In genomic region chr2:207304798-207305197, GRCh38 we compare ENCODE assay signal across 16 cellular contexts.
DNase-seq lines count a peak whose midpoint lies in the region; TF ChIP-seq lines count a peak whose summit lies in the region.
"Had no signal": no experiment of that assay in that cellular context is flagged by ENCODE, and none has a peak within 500 bp of the region (broad histone marks: within the 10 kb centered on the region; RNA-seq: fewer than 3 reads in every experiment).

No MANE protein-coding gene starts in this region.

- H3K4me3 ChIP-seq in Karpas-422 (ENCODE audit: low read length): no peak overlapping the region
- H3K4me3 ChIP-seq: BLaER1 treated with 17β-estradiol and CSF1 and Interleukin-3, amounts not matched to agents 10 nM and 100 nM; GM12878 had no signal

- no peaks in the 10 kb centered on the region for H3K79me2 ChIP-seq in Karpas-422 (ENCODE audit: low read length)

- H3K36me3 ChIP-seq in Karpas-422 (ENCODE audit: insufficient read depth, low read length): no peaks in the 10 kb centered on the region
- H3K36me3 ChIP-seq: BLaER1 treated with 17β-estradiol and CSF1 and Interleukin-3, amounts not matched to agents 10 nM and 100 nM had no signal

- H3K4me2 ChIP-seq in Karpas-422 (ENCODE audit: low read depth, low read length, poor library complexity, severe bottlenecking): no peak overlapping the region
- H3K4me2 ChIP-seq: BLaER1 treated with 17β-estradiol and CSF1 and Interleukin-3, amounts not matched to agents 10 nM and 100 nM had no signal

- H3K9me3 Mint-ChIP-seq in nephron progenitor cell: peaks cover 15% of the 10 kb centered on the region
- H3K9me3 Mint-ChIP-seq: HFFc6 had no signal

- H3K27me3 Mint-ChIP-seq in nephron progenitor cell (ENCODE audit: low read depth, poor library complexity): no peaks in the 10 kb centered on the region

- H3K27me3 ChIP-seq in Karpas-422 (ENCODE audit: low read length): no peaks in the 10 kb centered on the region
- H3K27me3 ChIP-seq: BLaER1 treated with 17β-estradiol and CSF1 and Interleukin-3, amounts not matched to agents 10 nM and 100 nM had no signal

- H3K36me3 Mint-ChIP-seq in nephron progenitor cell (ENCODE audit: low read depth): peaks cover 6% of the 10 kb centered on the region
- H3K36me3 Mint-ChIP-seq: CD4-positive, CD25-positive, alpha-beta regulatory T cell; CD8-positive, alpha-beta memory T cell had no signal

- H3K4me3 Mint-ChIP-seq in nephron progenitor cell: no peak overlapping the region
- H3K4me3 Mint-ChIP-seq: B cell; CD4-positive, CD25-positive, alpha-beta regulatory T cell; CD8-positive, alpha-beta memory T cell; HFFc6 had no signal

- no peaks in the 10 kb centered on the region for H4K20me1 ChIP-seq in Karpas-422 (ENCODE audit: insufficient read depth, low read depth, low read length)
- H4K20me1 ChIP-seq: BLaER1 treated with 17β-estradiol and CSF1 and Interleukin-3, amounts not matched to agents 10 nM and 100 nM had no signal

- TF ChIP-seq CTCF in C4-2B (conservative IDR thresholded peaks at IDR 0.05): no peak
- no peak for TF ChIP-seq CTCF in VCaP (conservative IDR thresholded peaks at IDR 0.05)
- no peak for TF ChIP-seq CTCF in nephron progenitor cell (IDR thresholded peaks at IDR 0.05)

- H3K9me3 ChIP-seq in Karpas-422 (ENCODE audit: low read length): no peaks in the 10 kb centered on the region
- H3K9me3 ChIP-seq: BLaER1 treated with 17β-estradiol and CSF1 and Interleukin-3, amounts not matched to agents 10 nM and 100 nM; Caco-2 had no signal

- H3K4me1 ChIP-seq in Karpas-422 (ENCODE audit: low read length): peaks cover 4% of the 10 kb centered on the region; the same call in 1 of the 2 replicates
- H3K4me1 ChIP-seq: BLaER1 treated with 17β-estradiol and CSF1 and Interleukin-3, amounts not matched to agents 10 nM and 100 nM; Caco-2 had no signal

- H3K27ac ChIP-seq in C4-2B: peak overlapping the region; percentile 23; the same call in 1 of the 2 replicates
- no peak overlapping the region for H3K27ac ChIP-seq in Karpas-422 (ENCODE audit: low read length)
- H3K27ac ChIP-seq in VCaP: peak overlapping the region; percentile 72
- H3K27ac ChIP-seq: BLaER1 treated with 17β-estradiol and CSF1 and Interleukin-3, amounts not matched to agents 10 nM and 100 nM had no signal

- no peak overlapping the region for H2AFZ ChIP-seq in Karpas-422 (ENCODE audit: low read length)

- H3K9ac ChIP-seq in Karpas-422 (ENCODE audit: low read length): no peak overlapping the region
- H3K9ac ChIP-seq: BLaER1 treated with 17β-estradiol and CSF1 and Interleukin-3, amounts not matched to agents 10 nM and 100 nM had no signal

- H3K27ac Mint-ChIP-seq in nephron progenitor cell: peak overlapping the region; percentile 40
- H3K27ac Mint-ChIP-seq: B cell; CD4-positive, CD25-positive, alpha-beta regulatory T cell; CD8-positive, alpha-beta memory T cell; HFFc6 had no signal

- DNase-seq in Karpas-422: peak; percentile 52
- no peak for DNase-seq in nephron progenitor cell
- no peak for DNase-seq in T-helper 9 cell
- DNase-seq in COR-L47 (lab: John Stamatoyannopoulos, UW): no peak
- DNase-seq: Caco-2; CD4-positive, CD25-positive, alpha-beta regulatory T cell; CD8-positive, alpha-beta memory T cell; DMS79 treated with DMSO at 0.1 percent for 48 hours; GOT3; H7; HFFc6 had no signal

- H3K9me2 ChIP-seq in Karpas-422 (replicated peaks; ENCODE audit: insufficient read depth, low read length): no peaks in the 10 kb centered on the region

- H3K4me1 Mint-ChIP-seq in nephron progenitor cell: peaks cover 30% of the 10 kb centered on the region
- H3K4me1 Mint-ChIP-seq: B cell had no signal
